ENCODE assay signal across 7 cellular contexts in the genomic region with DNA sequence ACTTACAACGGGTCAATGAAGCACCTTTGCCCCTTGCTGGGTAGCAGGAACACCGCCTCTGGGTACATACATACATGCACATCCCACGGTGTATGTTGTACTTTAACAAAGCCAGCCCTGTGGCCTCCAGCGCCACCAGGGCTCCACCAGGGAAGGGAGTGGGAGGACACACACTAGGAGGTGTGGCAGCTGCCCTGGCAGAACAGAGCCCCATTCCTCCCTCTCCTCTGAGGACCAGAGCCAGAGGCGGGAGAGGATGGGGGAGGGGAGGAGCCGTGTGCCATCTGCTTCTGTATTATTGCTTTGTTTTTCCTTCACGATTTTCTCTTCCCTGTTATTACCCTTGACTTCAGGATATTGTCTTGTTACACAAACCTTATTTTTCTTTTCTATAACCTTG.
DNase-seq lines count a peak whose midpoint lies in the region; ATAC-seq lines count a peak whose summit lies in the region.

No MANE protein-coding gene starts in this region.

- no peaks in the 10 kb centered on the region for H3K27me3 ChIP-seq in skeletal muscle satellite cell (ENCODE audit: control insufficient read depth, insufficient read depth, low read length)

- peaks cover 30% of the 10 kb centered on the region for H3K4me1 ChIP-seq in skeletal muscle satellite cell (ENCODE audit: control insufficient read depth, insufficient read depth, low read length)

- peak overlapping the region; percentile 47 for H3K9ac ChIP-seq in skeletal muscle satellite cell (ENCODE audit: low read depth, low read length)

- no peak overlapping the region for H3K4me3 ChIP-seq in skeletal muscle satellite cell (ENCODE audit: low read length)

- ATAC-seq in left cardiac atrium (peak; percentile 82 to 83), GM19328 (IDR thresholded peaks at IDR 0.05; ENCODE audit: unreplicated experiment) (no peak), HG03457 (IDR thresholded peaks at IDR 0.05; ENCODE audit: unreplicated experiment) (no peak)

- H3K4me2 ChIP-seq in skeletal muscle satellite cell (ENCODE audit: low read length) = peak overlapping the region; percentile 28

- peaks cover 52% of the 10 kb centered on the region for H3K36me3 ChIP-seq in skeletal muscle satellite cell (ENCODE audit: insufficient read depth, low read length)

- DNase-seq in NCI-H1105 treated with DMSO at 0.1 percent for 48 hours (lab: John Stamatoyannopoulos, UW) (peak; percentile 93), SHP77 (lab: John Stamatoyannopoulos, UW) (peak; percentile 26 to 40), left cardiac atrium (peak; percentile 64), UCSD-AML1 (lab: John Stamatoyannopoulos, UW; ENCODE audit: unreplicated experiment) (no peak)

- intact Hi-C loops in left cardiac atrium (cut with DNase I) = loop anchor here (2.0 to 10.0 kb wide), 4 partner anchors 73 to 331 kb away; partner anchors contain the start of gene FYN (in 2 of the 2)

- no peaks in the 10 kb centered on the region for H3K9me3 ChIP-seq in skeletal muscle satellite cell (replicated peaks; ENCODE audit: low read length)

Comparison
In these comparisons a context has a peak if more than half of its experiments do, and no peak if none do; other contexts are left out.
1. ATAC-seq: peak in left cardiac atrium (2 of 2); none in GM19328 (single experiment) and HG03457 (single experiment).